ENCODE assay signal across 8 cellular contexts in genomic region chr2:207334631-207335371, GRCh38.
DNase-seq lines count a peak whose midpoint lies in the region; ATAC-seq and TF ChIP-seq lines count a peak whose summit lies in the region.

No MANE protein-coding gene starts in this region.

- H3K27ac ChIP-seq in brain microvascular endothelial cell = peak overlapping the region; percentile 98

- ATAC-seq in GM21723 (IDR thresholded peaks at IDR 0.05; ENCODE audit: unreplicated experiment) = peak; percentile 29

- peak; percentile 3 for TF ChIP-seq CTCF in brain microvascular endothelial cell (IDR thresholded peaks at IDR 0.05; ENCODE audit: low read depth, low read length, missing control alignments)

- in situ Hi-C loops in brain microvascular endothelial cell (cut with HindIII; ENCODE audit: low pct_ligation_motif_present, low sequenced_read_pairs) = no loop called here

- H3K36me3 ChIP-seq in brain microvascular endothelial cell (replicated peaks) = no peaks in the 10 kb centered on the region

- H3K4me3 ChIP-seq in brain microvascular endothelial cell (ENCODE audit: low read depth, low read length) = peak overlapping the region; percentile 39

- no peaks in the 10 kb centered on the region for H3K27me3 ChIP-seq in brain microvascular endothelial cell (replicated peaks)

- DNase-seq in COLO829 (ENCODE audit: low spot score) (peak; percentile 80), NCI-H460 (ENCODE audit: extremely low read depth, low read depth) (peak; percentile 23), brain microvascular endothelial cell (peak; percentile 99), islet precursor cell (peak; percentile 97), NCI-H1092 treated with DMSO at 0.1 percent for 48 hours (lab: John Stamatoyannopoulos, UW) (no peak), DMS114 treated with DMSO at 0.1 percent for 48 hours (lab: John Stamatoyannopoulos, UW; ENCODE audit: unreplicated experiment) (no peak)
- peak; percentile 12 to 23 for DNase-seq in stimulated activated CD4-positive, alpha-beta T cell treated with anti-CD3 and anti-CD28 coated beads, Interleukin-1b, Interleukin-23, amount 100 ng/mL, for 4 hours (ENCODE audit: low read depth in 2 of 2)

Comparison
In these comparisons a context has a peak if more than half of its experiments do, and no peak if none do; other contexts are left out.
1. DNase-seq: peak in COLO829 (single experiment), NCI-H460 (single experiment), brain microvascular endothelial cell (single experiment), islet precursor cell (single experiment) and stimulated activated CD4-positive, alpha-beta T cell treated with anti-CD3 and anti-CD28 coated beads, Interleukin-1b, Interleukin-23, amount 100 ng/mL, for 4 hours (2 of 2); none in NCI-H1092 treated with DMSO at 0.1 percent for 48 hours (single experiment) and DMS114 treated with DMSO at 0.1 percent for 48 hours (single experiment).